ENCODE assay signal across 1 cellular context in the genomic region with DNA sequence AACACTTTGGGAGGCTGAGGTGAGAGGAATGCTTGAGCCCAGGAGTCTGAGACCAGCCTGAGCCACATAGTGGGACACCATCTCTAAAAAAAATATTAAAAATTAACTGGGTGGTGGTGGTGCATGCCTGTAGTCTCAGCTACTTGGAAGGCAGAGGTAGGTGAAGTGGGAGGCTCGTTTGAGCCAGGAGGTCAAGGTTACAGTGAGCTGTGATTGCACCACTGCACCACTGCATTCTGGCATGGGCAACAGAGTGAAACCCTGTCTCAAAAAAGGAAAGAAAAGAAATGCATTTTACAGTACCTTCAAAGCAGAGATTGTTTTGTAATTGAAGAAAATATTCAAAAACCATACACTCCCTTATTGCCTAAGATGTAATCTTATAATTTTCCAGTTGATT.
A peak's percentile ranks its signal among the peaks of the same experiment; 100 is the strongest.
TF ChIP-seq lines count a peak whose summit lies in the region.

No MANE protein-coding gene starts in this region.

TF ChIP-seq in HepG2, 621 proteins besides CTCF, POLR2A, EP300 and RAD21 (continued from another document):
- TF ChIP-seq ZNF431 (CRISPR knock-in tag; IDR thresholded peaks at IDR 0.05; ENCODE audit: borderline replicate concordance, low read depth) (no peak), TARDBP (CRISPR knock-in tag; IDR thresholded peaks at IDR 0.05) (no peak), CEBPG (CRISPR knock-in tag; IDR thresholded peaks at IDR 0.05) (peak; percentile 49; the same call in 1 of the 2 replicates), NFRKB (IDR thresholded peaks at IDR 0.05) (no peak), NCOA2 (CRISPR knock-in tag; IDR thresholded peaks at IDR 0.05) (no peak), GATAD2A (CRISPR knock-in tag; IDR thresholded peaks at IDR 0.05) (no peak), ATF1 (CRISPR knock-in tag; IDR thresholded peaks at IDR 0.05) (no peak), ZNF253 (CRISPR knock-in tag; IDR thresholded peaks at IDR 0.05; ENCODE audit: borderline replicate concordance) (no peak), ZSCAN25 (CRISPR knock-in tag; IDR thresholded peaks at IDR 0.05) (peak; percentile 70; the same call in 1 of the 2 replicates), ZNF24 (IDR thresholded peaks at IDR 0.05) (no peak), ZBTB3 (CRISPR knock-in tag; IDR thresholded peaks at IDR 0.05; ENCODE audit: borderline replicate concordance, low read depth) (peak; percentile 85; the same call in 1 of the 2 replicates), ZNF605 (CRISPR knock-in tag; IDR thresholded peaks at IDR 0.05) (no peak), NR2F6 (IDR thresholded peaks at IDR 0.05) (peak; percentile 78), NR2F6 (CRISPR knock-in tag; IDR thresholded peaks at IDR 0.05) (peak; percentile 73), LCORL (IDR thresholded peaks at IDR 0.05) (no peak), LCORL (CRISPR knock-in tag; IDR thresholded peaks at IDR 0.05) (0 out of 2 replicates have a peak, but pooled peaks have one; percentile 35), THAP8 (CRISPR knock-in tag; IDR thresholded peaks at IDR 0.05; ENCODE audit: borderline replicate concordance) (no peak), REXO4 (CRISPR knock-in tag; IDR thresholded peaks at IDR 0.05; ENCODE audit: borderline replicate concordance) (no peak), ZFP82 (CRISPR knock-in tag; IDR thresholded peaks at IDR 0.05; ENCODE audit: borderline replicate concordance) (no peak), FLYWCH1 (CRISPR knock-in tag; IDR thresholded peaks at IDR 0.05) (no peak), ZNF33B (CRISPR knock-in tag; IDR thresholded peaks at IDR 0.05) (no peak), ZNF784 (CRISPR knock-in tag; IDR thresholded peaks at IDR 0.05; ENCODE audit: borderline replicate concordance) (peak; percentile 40; the same call in 1 of the 2 replicates), CEBPZ (IDR thresholded peaks at IDR 0.05; ENCODE audit: low read length) (no peak), ZSCAN21 (CRISPR knock-in tag; IDR thresholded peaks at IDR 0.05; ENCODE audit: borderline replicate concordance) (no peak), ZNF567 (CRISPR knock-in tag; IDR thresholded peaks at IDR 0.05; ENCODE audit: borderline replicate concordance) (no peak), ZNF564 (CRISPR knock-in tag; IDR thresholded peaks at IDR 0.05) (no peak), CBFB (CRISPR knock-in tag; IDR thresholded peaks at IDR 0.05) (no peak), FOXM1 (CRISPR knock-in tag; IDR thresholded peaks at IDR 0.05) (no peak), NCOA5 (CRISPR knock-in tag; IDR thresholded peaks at IDR 0.05) (no peak), ZNF317 (CRISPR knock-in tag; IDR thresholded peaks at IDR 0.05) (no peak), HMG20A (CRISPR knock-in tag; IDR thresholded peaks at IDR 0.05; ENCODE audit: borderline replicate concordance) (0 out of 2 replicates have a peak, but pooled peaks have one; percentile 17), ZSCAN12 (CRISPR knock-in tag; IDR thresholded peaks at IDR 0.05) (no peak)
- TF ChIP-seq, protein P1, sequence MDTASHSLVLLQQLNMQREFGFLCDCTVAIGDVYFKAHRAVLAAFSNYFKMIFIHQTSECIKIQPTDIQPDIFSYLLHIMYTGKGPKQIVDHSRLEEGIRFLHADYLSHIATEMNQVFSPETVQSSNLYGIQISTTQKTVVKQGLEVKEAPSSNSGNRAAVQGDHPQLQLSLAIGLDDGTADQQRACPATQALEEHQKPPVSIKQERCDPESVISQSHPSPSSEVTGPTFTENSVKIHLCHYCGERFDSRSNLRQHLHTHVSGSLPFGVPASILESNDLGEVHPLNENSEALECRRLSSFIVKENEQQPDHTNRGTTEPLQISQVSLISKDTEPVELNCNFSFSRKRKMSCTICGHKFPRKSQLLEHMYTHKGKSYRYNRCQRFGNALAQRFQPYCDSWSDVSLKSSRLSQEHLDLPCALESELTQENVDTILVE (CRISPR knock-in tag; IDR thresholded peaks at IDR 0.05), result no peak
- TF ChIP-seq, protein P2, sequence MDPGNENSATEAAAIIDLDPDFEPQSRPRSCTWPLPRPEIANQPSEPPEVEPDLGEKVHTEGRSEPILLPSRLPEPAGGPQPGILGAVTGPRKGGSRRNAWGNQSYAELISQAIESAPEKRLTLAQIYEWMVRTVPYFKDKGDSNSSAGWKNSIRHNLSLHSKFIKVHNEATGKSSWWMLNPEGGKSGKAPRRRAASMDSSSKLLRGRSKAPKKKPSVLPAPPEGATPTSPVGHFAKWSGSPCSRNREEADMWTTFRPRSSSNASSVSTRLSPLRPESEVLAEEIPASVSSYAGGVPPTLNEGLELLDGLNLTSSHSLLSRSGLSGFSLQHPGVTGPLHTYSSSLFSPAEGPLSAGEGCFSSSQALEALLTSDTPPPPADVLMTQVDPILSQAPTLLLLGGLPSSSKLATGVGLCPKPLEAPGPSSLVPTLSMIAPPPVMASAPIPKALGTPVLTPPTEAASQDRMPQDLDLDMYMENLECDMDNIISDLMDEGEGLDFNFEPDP (CRISPR knock-in tag; conservative IDR thresholded peaks at IDR 0.05), result no peak
